Comparison of ENCODE assay signal across 37 cellular contexts in genomic region chr14:86115972-86116371, GRCh38.
"Had no signal": no experiment of that assay in that cellular context is flagged by ENCODE, and none has a peak within 500 bp of the region (broad histone marks: within the 10 kb centered on the region; RNA-seq: fewer than 3 reads in every experiment).

No MANE protein-coding gene starts in this region.

- H3K9me3 ChIP-seq: adrenal gland, ascending aorta, body of pancreas, breast epithelium had no signal

- H3K4me3 ChIP-seq: adrenal gland, ascending aorta, body of pancreas, breast epithelium, cardiac muscle cell had no signal

- DNase-seq: activated effector memory CD4-positive, alpha-beta T cell treated with anti-CD3 and anti-CD28 coated beads, Interleukin-2, amount 50 U/mL, for 16 hours; activated effector memory CD4-positive, alpha-beta T cell treated with Interleukin-2 at 50 U/mL for 16 hours; activated gamma-delta T cell; activated gamma-delta T cell treated with Interleukin-2 at 50 U/mL for 16 hours; activated naive CD4-positive, alpha-beta T cell; activated naive CD4-positive, alpha-beta T cell treated with anti-CD3 and anti-CD28 coated beads for 36 hours; activated naive CD4-positive, alpha-beta T cell treated with anti-CD3 and anti-CD28 coated beads, Interleukin-2, amount 10 ng/mL, durations not matched to agents 7 days and 5 days; activated naive CD4-positive, alpha-beta T cell treated with anti-CD3 and anti-CD28 coated beads, Interleukin-2, amount 50 U/mL, for 16 hours; activated naive CD4-positive, alpha-beta T cell treated with Interleukin-2 at 50 U/mL for 16 hours; activated naive CD8-positive, alpha-beta T cell treated with anti-CD3 and anti-CD28 coated beads for 36 hours; activated naive CD8-positive, alpha-beta T cell treated with anti-CD3 and anti-CD28 coated beads, Interleukin-2, amount 10 ng/mL, durations not matched to agents 7 days and 5 days; activated naive CD8-positive, alpha-beta T cell treated with anti-CD3 and anti-CD28 coated beads, Interleukin-2, amount 50 U/mL, for 24 hours; activated T-cell treated with anti-CD3 and anti-CD28 coated beads, Interleukin-2, amount 50 U/mL, for 24 hours; activated T-cell treated with anti-CD3 and anti-CD28 coated beads, Interleukin-2, amount 50 U/mL, for 4 hours; activated T-cell treated with anti-CD3 and anti-CD28 coated beads, Interleukin-2, amount 50 U/mL, for 48 hours; activated T-cell treated with anti-CD3 and anti-CD28 coated beads, Interleukin-2, amount 50 U/mL, for 72 hours; adrenal gland; amniotic stem cell; amygdala; anterior cingulate cortex; aorta; body of pancreas; brain microvascular endothelial cell; caudate nucleus; central memory CD4-positive, alpha-beta T cell; cerebellar nuclear complex had no signal

- H3K9me3 Mint-ChIP-seq: brain had no signal

- H3K4me1 Mint-ChIP-seq: activated naive CD4-positive, alpha-beta T cell treated with anti-CD3 and anti-CD28 coated beads, Interleukin-2, amount 10 ng/mL, durations not matched to agents 7 days and 5 days; activated naive CD4-positive, alpha-beta T cell treated with anti-CD3 and anti-CD28 coated beads, Interleukin-2, amount 50 U/mL, for 24 hours; activated naive CD8-positive, alpha-beta T cell treated with anti-CD3 and anti-CD28 coated beads for 36 hours; activated naive CD8-positive, alpha-beta T cell treated with anti-CD3 and anti-CD28 coated beads, Interleukin-2, amount 10 ng/mL, durations not matched to agents 7 days and 5 days; activated naive CD8-positive, alpha-beta T cell treated with anti-CD3 and anti-CD28 coated beads, Interleukin-2, amount 50 U/mL, for 24 hours; activated T-helper 17 cell treated with anti-CD3 and anti-CD28 coated beads, Interleukin-2, amount 50 U/mL, for 72 hours; brain had no signal

- H3K4me1 ChIP-seq: adrenal gland, ascending aorta, body of pancreas, breast epithelium had no signal

- H3K27ac Mint-ChIP-seq: activated naive CD4-positive, alpha-beta T cell treated with anti-CD3 and anti-CD28 coated beads for 36 hours; activated naive CD4-positive, alpha-beta T cell treated with anti-CD3 and anti-CD28 coated beads, Interleukin-2, amount 10 ng/mL, durations not matched to agents 7 days and 5 days; activated naive CD4-positive, alpha-beta T cell treated with anti-CD3 and anti-CD28 coated beads, Interleukin-2, amount 50 U/mL, for 24 hours; activated naive CD4-positive, alpha-beta T cell treated with anti-CD3 and anti-CD28 coated beads, Interleukin-2, amount 50 U/mL, for 72 hours; activated naive CD8-positive, alpha-beta T cell; activated naive CD8-positive, alpha-beta T cell treated with anti-CD3 and anti-CD28 coated beads for 36 hours; activated naive CD8-positive, alpha-beta T cell treated with anti-CD3 and anti-CD28 coated beads, Interleukin-2, amount 10 ng/mL, durations not matched to agents 7 days and 5 days; activated naive CD8-positive, alpha-beta T cell treated with anti-CD3 and anti-CD28 coated beads, Interleukin-2, amount 50 U/mL, for 24 hours; activated T-cell treated with anti-CD3 and anti-CD28 coated beads, Interleukin-2, amount 50 U/mL, for 24 hours; activated T-cell treated with anti-CD3 and anti-CD28 coated beads, Interleukin-2, amount 50 U/mL, for 72 hours; activated T-helper 1 cell treated with anti-CD3 and anti-CD28 coated beads, Interleukin-12 subunit alpha, Interleukin-12 subunit beta, Interleukin-2, Interleukin-4 antibody, amounts not matched to agents 30 ng/mL and 10 ng/mL and 1 ng/mL, durations not matched to agents 14 hours and 24 hours and 36 hours; activated T-helper 17 cell treated with anti-CD3 and anti-CD28 coated beads, Interleukin-2, amount 50 U/mL, for 72 hours; activated T-helper 2 cell treated with anti-CD3 and anti-CD28 coated beads, Interferon-gamma antibody, Interleukin-2, Interleukin-4, amounts not matched to agents 10 μg/mL and 5 μg/mL and 100 μg/mL, durations not matched to agents 14 hours and 24 hours and 36 hours; brain had no signal

- ATAC-seq: activated naive CD4-positive, alpha-beta T cell treated with anti-CD3 and anti-CD28 coated beads, Interleukin-2, amount 50 U/mL, for 72 hours; activated naive CD8-positive, alpha-beta T cell treated with anti-CD3 and anti-CD28 coated beads, Interleukin-2, amount 50 U/mL, for 24 hours; activated T-cell treated with anti-CD3 and anti-CD28 coated beads, Interleukin-2, amount 50 U/mL, for 4 hours; activated T-cell treated with anti-CD3 and anti-CD28 coated beads, Interleukin-2, amount 50 U/mL, for 72 hours; activated T-helper 17 cell treated with anti-CD3 and anti-CD28 coated beads, Interleukin-2, amount 50 U/mL, for 72 hours; body of pancreas had no signal

- H3K27ac ChIP-seq: adrenal gland, ascending aorta, body of pancreas, brain microvascular endothelial cell, breast epithelium, cardiac muscle cell had no signal

- H3K27me3 Mint-ChIP-seq: activated naive CD4-positive, alpha-beta T cell treated with anti-CD3 and anti-CD28 coated beads, Interleukin-2, amount 10 ng/mL, durations not matched to agents 7 days and 5 days; activated naive CD4-positive, alpha-beta T cell treated with anti-CD3 and anti-CD28 coated beads, Interleukin-2, amount 50 U/mL, for 24 hours; activated naive CD8-positive, alpha-beta T cell; activated naive CD8-positive, alpha-beta T cell treated with anti-CD3 and anti-CD28 coated beads for 36 hours; activated naive CD8-positive, alpha-beta T cell treated with anti-CD3 and anti-CD28 coated beads, Interleukin-2, amount 10 ng/mL, durations not matched to agents 7 days and 5 days; activated naive CD8-positive, alpha-beta T cell treated with anti-CD3 and anti-CD28 coated beads, Interleukin-2, amount 50 U/mL, for 24 hours; activated T-cell treated with anti-CD3 and anti-CD28 coated beads, Interleukin-2, amount 50 U/mL, for 24 hours; activated T-helper 17 cell treated with anti-CD3 and anti-CD28 coated beads, Interleukin-2, amount 50 U/mL, for 72 hours; central memory CD8-positive, alpha-beta T cell had no signal

- H3K36me3 ChIP-seq: adrenal gland, ascending aorta, brain microvascular endothelial cell, breast epithelium, cardiac muscle cell had no signal

- H3K27me3 ChIP-seq: adrenal gland, ascending aorta, body of pancreas, brain microvascular endothelial cell, breast epithelium, cardiac muscle cell had no signal

- H3K4me3 Mint-ChIP-seq: activated naive CD4-positive, alpha-beta T cell treated with anti-CD3 and anti-CD28 coated beads for 36 hours; activated naive CD4-positive, alpha-beta T cell treated with anti-CD3 and anti-CD28 coated beads, Interleukin-2, amount 10 ng/mL, durations not matched to agents 7 days and 5 days; activated naive CD4-positive, alpha-beta T cell treated with anti-CD3 and anti-CD28 coated beads, Interleukin-2, amount 50 U/mL, for 24 hours; activated naive CD8-positive, alpha-beta T cell; activated naive CD8-positive, alpha-beta T cell treated with anti-CD3 and anti-CD28 coated beads for 36 hours; activated naive CD8-positive, alpha-beta T cell treated with anti-CD3 and anti-CD28 coated beads, Interleukin-2, amount 10 ng/mL, durations not matched to agents 7 days and 5 days; activated naive CD8-positive, alpha-beta T cell treated with anti-CD3 and anti-CD28 coated beads, Interleukin-2, amount 50 U/mL, for 24 hours; activated T-cell treated with anti-CD3 and anti-CD28 coated beads, Interleukin-2, amount 50 U/mL, for 24 hours; activated T-cell treated with anti-CD3 and anti-CD28 coated beads, Interleukin-2, amount 50 U/mL, for 4 hours; activated T-cell treated with anti-CD3 and anti-CD28 coated beads, Interleukin-2, amount 50 U/mL, for 72 hours; activated T-helper 1 cell treated with anti-CD3 and anti-CD28 coated beads, Interleukin-12 subunit alpha, Interleukin-12 subunit beta, Interleukin-2, Interleukin-4 antibody, amounts not matched to agents 30 ng/mL and 10 ng/mL and 1 ng/mL, durations not matched to agents 14 hours and 24 hours and 36 hours; activated T-helper 17 cell treated with anti-CD3 and anti-CD28 coated beads, Interleukin-2, amount 50 U/mL, for 72 hours; brain; central memory CD8-positive, alpha-beta T cell had no signal

- H3K36me3 Mint-ChIP-seq: activated naive CD4-positive, alpha-beta T cell treated with anti-CD3 and anti-CD28 coated beads, Interleukin-2, amount 10 ng/mL, durations not matched to agents 7 days and 5 days; activated naive CD8-positive, alpha-beta T cell treated with anti-CD3 and anti-CD28 coated beads, Interleukin-2, amount 10 ng/mL, durations not matched to agents 7 days and 5 days; brain had no signal
